Comparison of ENCODE assay signal across 1 cellular context in genomic region chrX:150298841-150299551, GRCh38.
TF ChIP-seq lines count a peak whose summit lies in the region.

No MANE protein-coding gene starts in this region.

TF ChIP-seq in K562, 482 proteins besides CTCF, POLR2A, EP300 and RAD21 (continued from another document):
- TF ChIP-seq MAFG (tag; conservative IDR thresholded peaks at IDR 0.05) (peak; percentile 64), C11orf30 (IDR thresholded peaks at IDR 0.05; ENCODE audit: low read depth) (peak; percentile 62), ZNF316 (IDR thresholded peaks at IDR 0.05) (peak; percentile 83), MAFF (IDR thresholded peaks at IDR 0.05; ENCODE audit: low read length) (peak; percentile 68), MAFK (IDR thresholded peaks at IDR 0.05; ENCODE audit: low read length) (peak; percentile 83), HDAC1 (IDR thresholded peaks at IDR 0.05) (no peak)
